1 cellular context compared by ENCODE assay signal in the genomic region with DNA sequence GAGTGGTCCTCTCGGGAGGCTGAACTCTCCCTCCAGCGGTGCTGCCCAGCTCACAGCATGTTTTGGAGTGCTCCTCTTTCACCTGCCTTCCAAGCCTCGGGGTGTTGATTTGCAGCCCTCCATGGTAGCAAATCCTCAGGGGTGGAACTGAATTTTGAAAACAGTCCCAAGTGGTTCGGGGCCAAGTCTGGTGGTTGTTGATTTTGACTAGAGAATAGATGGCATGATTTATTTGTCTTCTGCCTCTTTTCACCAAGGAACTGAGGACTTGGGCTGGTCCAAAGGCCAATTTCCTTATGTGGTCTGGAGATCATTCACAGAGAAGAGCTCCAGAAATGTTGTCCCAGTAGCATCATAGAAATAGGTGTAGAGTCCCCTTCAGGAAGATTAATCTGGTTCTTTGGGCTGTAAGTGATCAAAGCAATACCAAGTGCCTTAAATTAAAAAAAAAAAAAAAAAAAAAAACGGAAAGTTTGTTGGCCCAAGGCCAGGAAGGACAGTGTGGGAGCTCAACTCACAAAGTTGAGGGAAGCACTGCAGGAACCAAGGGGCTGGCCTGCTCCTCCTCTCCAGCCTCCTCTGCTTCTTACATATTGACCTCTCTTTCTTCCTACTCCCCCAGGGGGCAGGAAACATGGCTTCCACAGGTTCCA.
TF ChIP-seq lines count a peak whose summit lies in the region.

No MANE protein-coding gene starts in this region.

TF ChIP-seq in K562, 482 proteins besides CTCF, POLR2A, EP300 and RAD21:
- TF ChIP-seq MAZ (CRISPR knock-in tag; conservative IDR thresholded peaks at IDR 0.05 in 1 of 2, IDR thresholded peaks at IDR 0.05 in 1 of 2) (no peak), NFIC (IDR thresholded peaks at IDR 0.05) (peak; percentile 86)
